11 cellular contexts compared by ENCODE assay signal in the genomic region with DNA sequence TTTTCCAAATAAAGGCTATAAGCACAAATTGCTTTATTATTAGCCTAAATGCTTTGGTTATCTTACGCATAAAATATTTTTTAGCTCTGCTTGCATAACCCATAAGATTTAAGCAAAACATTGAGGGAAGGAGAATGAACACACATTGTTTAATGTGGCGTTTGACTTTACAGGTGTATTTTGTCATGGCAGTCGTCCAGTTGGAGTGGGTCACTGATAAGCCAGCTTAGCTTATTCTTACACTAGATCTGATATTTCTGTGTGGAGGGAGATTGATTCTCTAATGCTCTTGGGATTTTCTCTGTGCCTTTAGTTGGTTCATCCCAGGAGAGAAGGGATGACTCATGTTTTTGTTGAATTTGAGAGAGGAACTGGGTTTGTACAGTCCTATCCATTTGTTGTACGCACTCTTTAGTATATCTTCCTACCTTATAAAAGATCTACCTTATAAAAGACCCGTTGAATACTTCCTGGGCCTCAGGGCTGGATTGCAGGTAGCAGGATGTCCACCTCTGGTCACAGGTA.
"Had no signal": no experiment of that assay in that cellular context is flagged by ENCODE, and none has a peak within 500 bp of the region (broad histone marks: within the 10 kb centered on the region; RNA-seq: fewer than 3 reads in every experiment).

No MANE protein-coding gene starts in this region.

- H3K9ac ChIP-seq: neural progenitor cell had no signal

- H3K36me3 ChIP-seq: neural progenitor cell, tibial artery, uterus had no signal

- H3K27ac ChIP-seq: neural progenitor cell, tibial artery had no signal

- H3K4me3 ChIP-seq: neural progenitor cell, tibial artery, uterus had no signal

- H3K27me3 ChIP-seq: neural progenitor cell, tibial artery, uterus had no signal

- H3K9me3 ChIP-seq: tibial artery, uterus had no signal

- DNase-seq: activated naive CD4-positive, alpha-beta T cell; dermis blood vessel endothelial cell; erythroblast; hypothalamus; kidney glomerular epithelial cell; retina; stimulated activated CD4-positive, alpha-beta T cell treated with anti-CD3 and anti-CD28 coated beads, Interleukin-15, amount 100 ng/mL, for 24 hours; stimulated activated CD4-positive, alpha-beta T cell treated with anti-CD3 and anti-CD28 coated beads, Interleukin-4, amount 100 ng/mL, for 24 hours; tibial artery had no signal

- H3K4me2 ChIP-seq: neural progenitor cell had no signal

- H3K4me1 ChIP-seq: neural progenitor cell, tibial artery, uterus had no signal

- H2AFZ ChIP-seq: neural progenitor cell had no signal
